Comparison of ENCODE assay signal across 9 cellular contexts in genomic region chr3:94862703-94863102, GRCh38.
DNase-seq lines count a peak whose midpoint lies in the region; ATAC-seq and TF ChIP-seq lines count a peak whose summit lies in the region.
"Had no signal": no experiment of that assay in that cellular context is flagged by ENCODE, and none has a peak within 500 bp of the region (broad histone marks: within the 10 kb centered on the region; RNA-seq: fewer than 3 reads in every experiment).

No MANE protein-coding gene starts in this region.

- POLR2A ChIA-PET in CD4-positive, alpha-beta memory T cell (lab: Charles Lee; ENCODE audit: partially characterized antibody), result no interaction called here

- no peaks in the 10 kb centered on the region for H3K27me3 Mint-ChIP-seq in CD4-positive, alpha-beta memory T cell

- intact Hi-C loops in CD4-positive, alpha-beta memory T cell (cut with micrococcal nuclease), result no loop called here

- H3K9me3 ChIP-seq in CD4-positive, alpha-beta memory T cell (ENCODE audit: control insufficient read depth in 1 of 2, low read length in 2 of 2), result no peaks in the 10 kb centered on the region

- H3K4me1 Mint-ChIP-seq in CD4-positive, alpha-beta memory T cell, result no peaks in the 10 kb centered on the region

- no peak overlapping the region for H3K27ac Mint-ChIP-seq in CD4-positive, alpha-beta memory T cell

- no peak overlapping the region for H3K4me3 Mint-ChIP-seq in CD4-positive, alpha-beta memory T cell

- CTCF ChIA-PET in CD4-positive, alpha-beta memory T cell (lab: Charles Lee; ENCODE audit: partially characterized antibody), result no interaction called here

- H3K4me3 ChIP-seq in fibroblast of villous mesenchyme (ENCODE audit: low read depth, low read length), result no peak overlapping the region
- H3K4me3 ChIP-seq in CD4-positive, alpha-beta memory T cell (ENCODE audit: low read length in 2 of 2), result no peak overlapping the region
- H3K4me3 ChIP-seq: upper lobe of left lung had no signal

- no peaks in the 10 kb centered on the region for H3K4me1 ChIP-seq in CD4-positive, alpha-beta memory T cell (ENCODE audit: insufficient read depth, low read length)
- H3K4me1 ChIP-seq: upper lobe of left lung had no signal

- no peak overlapping the region for H3K27ac ChIP-seq in CD4-positive, alpha-beta memory T cell (ENCODE audit: low read depth, low read length)
- H3K27ac ChIP-seq: upper lobe of left lung had no signal

- no peaks in the 10 kb centered on the region for H3K36me3 Mint-ChIP-seq in CD4-positive, alpha-beta memory T cell

- TF ChIP-seq CTCF in fibroblast of villous mesenchyme (IDR thresholded peaks at IDR 0.05; ENCODE audit: insufficient read depth, low read depth, low read length), result peak; percentile 67

- peak; percentile 1 for DNase-seq in ELR (ENCODE audit: low read depth)
- peak; percentile 10 for DNase-seq in NCI-H748 treated with DMSO at 0.1 percent for 48 hours (lab: John Stamatoyannopoulos, UW)
- DNase-seq in fibroblast of villous mesenchyme (ENCODE audit: low read depth), result peak; percentile 28
- DNase-seq in activated CD4-positive, alpha-beta T cell treated with anti-CD3 and anti-CD28 coated beads, Interleukin-2, amount 50 U/mL, for 48 hours, result no peak
- DNase-seq in DMS79 (lab: John Stamatoyannopoulos, UW), result no peak
- DNase-seq in CD4-positive, alpha-beta memory T cell, result no peak
- DNase-seq in mesenteric fat pad (ENCODE audit: low spot score), result no peak
- DNase-seq: upper lobe of left lung had no signal

- H3K27me3 ChIP-seq in CD4-positive, alpha-beta memory T cell (ENCODE audit: insufficient read depth, low read length), result no peaks in the 10 kb centered on the region
- H3K27me3 ChIP-seq: upper lobe of left lung had no signal

- ATAC-seq in HG02610 (IDR thresholded peaks at IDR 0.05; ENCODE audit: unreplicated experiment), result peak; percentile 81

- H3K9me3 Mint-ChIP-seq in CD4-positive, alpha-beta memory T cell, result peaks cover 2 to 57% (median 45%) of the 10 kb centered on the region in 8 donors

- no peaks in the 10 kb centered on the region for H3K36me3 ChIP-seq in CD4-positive, alpha-beta memory T cell (ENCODE audit: insufficient read depth, low read length)
- H3K36me3 ChIP-seq: upper lobe of left lung had no signal

Comparison
In these comparisons a context has a peak if more than half of its experiments do, and no peak if none do; other contexts are left out.
1. DNase-seq: peak in ELR (single experiment), NCI-H748 treated with DMSO at 0.1 percent for 48 hours (single experiment) and fibroblast of villous mesenchyme (single experiment); none in activated CD4-positive, alpha-beta T cell treated with anti-CD3 and anti-CD28 coated beads, Interleukin-2, amount 50 U/mL, for 48 hours (0 of 2), DMS79 (single experiment), CD4-positive, alpha-beta memory T cell (0 of 5) and mesenteric fat pad (single experiment).